ENCODE assay signal across 8 cellular contexts in the genomic region with DNA sequence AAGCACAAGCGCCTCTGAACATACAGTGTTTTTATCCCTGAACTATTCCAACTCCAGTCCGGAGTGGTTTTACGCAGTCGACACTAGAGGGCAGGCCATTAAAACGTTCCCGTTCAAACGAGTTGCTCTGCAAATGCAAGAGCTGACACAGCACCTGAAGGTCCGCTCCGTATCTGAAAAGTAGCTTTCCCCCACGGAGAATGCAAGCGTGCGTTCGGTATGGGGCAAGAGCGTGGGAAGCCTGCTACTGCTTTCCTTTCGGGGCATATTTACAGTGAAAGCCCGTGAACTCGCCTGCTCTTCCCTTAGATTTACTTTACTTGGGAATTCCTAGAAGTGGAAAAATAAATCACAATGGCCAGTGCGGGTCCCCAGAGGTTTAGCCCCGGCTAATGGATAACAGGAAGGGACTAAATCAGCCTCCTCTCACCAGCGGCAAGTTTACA.
DNase-seq lines count a peak whose midpoint lies in the region; ATAC-seq and TF ChIP-seq lines count a peak whose summit lies in the region.

No MANE protein-coding gene starts in this region.

- peak; percentile 87 for TF ChIP-seq CTCF in choroid plexus epithelial cell (conservative IDR thresholded peaks at IDR 0.05; ENCODE audit: low read depth, low read length)

- peak; percentile 99 for ATAC-seq in GM18858 (IDR thresholded peaks at IDR 0.05; ENCODE audit: unreplicated experiment)
- ATAC-seq in HG03097 (IDR thresholded peaks at IDR 0.05; ENCODE audit: low FRiP score, unreplicated experiment) = peak; percentile 94

- peak; percentile 71 for DNase-seq in AG08396 (ENCODE audit: low spot score)
- DNase-seq in NCI-H345 (lab: John Stamatoyannopoulos, UW) = peak; percentile 78
- DNase-seq in activated CD4-positive, alpha-beta T cell treated with anti-CD3 and anti-CD28 coated beads for 1 hour = peak; percentile 52
- peak; percentile 98 for DNase-seq in choroid plexus epithelial cell (ENCODE audit: low read depth)
- peak; percentile 95 for DNase-seq in left kidney (ENCODE audit: low read depth, low spot score)
- peak; percentile 81 for DNase-seq in stimulated activated CD4-positive, alpha-beta T cell treated with anti-CD3 and anti-CD28 coated beads, Interleukin-1b, Interleukin-23, amount 100 ng/mL, for 48 hours

- H3K4me3 ChIP-seq in choroid plexus epithelial cell (ENCODE audit: low read depth, low read length) = peak overlapping the region; percentile 52

Comparison
In these comparisons a context has a peak if more than half of its experiments do, and no peak if none do; other contexts are left out.
1. Peak in every context shown above with its lines: DNase-seq, ATAC-seq and H3K4me3 ChIP-seq.